ENCODE assay signal across 5 cellular contexts in the genomic region with DNA sequence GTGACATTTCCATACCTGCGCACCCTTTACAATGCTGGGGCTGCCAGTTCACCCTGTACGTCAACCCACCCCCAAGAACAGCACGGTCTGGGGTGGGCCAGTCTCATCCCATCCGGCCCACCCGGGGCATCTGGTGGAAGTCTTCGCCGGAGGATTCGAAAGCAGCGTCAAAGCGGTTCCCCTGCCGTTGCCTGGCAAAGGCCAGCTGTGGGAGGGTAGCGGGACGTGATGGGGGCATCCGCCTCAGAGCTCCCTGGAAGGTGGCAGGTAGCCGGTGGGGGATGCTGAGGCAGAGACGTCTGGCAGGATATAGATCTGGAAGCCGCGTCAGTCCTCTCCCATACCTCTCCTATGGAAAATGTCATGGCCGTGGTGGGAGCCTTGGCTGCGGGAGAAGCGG.
DNase-seq lines count a peak whose midpoint lies in the region; TF ChIP-seq lines count a peak whose summit lies in the region.
"Not testable (repeated sequence)": the region's sequence is repeated elsewhere in the genome, so short reads cannot be mapped to it uniquely, and the experiment has no call there.

No MANE protein-coding gene starts in this region.

- DNase-seq in SK-N-MC (ENCODE audit: low read depth, low spot score), result not testable (repeated sequence)
- DNase-seq in chondrocyte (ENCODE audit: low spot score), result peak; percentile 83
- peak; percentile 50 for DNase-seq in cardiac septum (ENCODE audit: low spot score)
- DNase-seq in osteoblast (ENCODE audit: insufficient read length, low spot score, missing footprints), result peak; percentile 19
- DNase-seq in osteocyte (ENCODE audit: extremely low spot score, unreplicated experiment), result peak; percentile 83

- H3K4me1 Mint-ChIP-seq in chondrocyte (ENCODE audit: low read depth); osteocyte (ENCODE audit: unreplicated experiment): not testable (repeated sequence)

- H3K27me3 ChIP-seq in osteoblast (ENCODE audit: insufficient read depth, low read length), result not testable (repeated sequence)

- H3K4me2 ChIP-seq in osteoblast (ENCODE audit: insufficient read depth, low read length), result not testable (repeated sequence)

- peak overlapping the region; percentile 81 for H3K27ac ChIP-seq in SK-N-MC
- H3K27ac ChIP-seq in osteoblast (ENCODE audit: low read depth, low read length), result not testable (repeated sequence)

- H3K27ac Mint-ChIP-seq in chondrocyte (ENCODE audit: unreplicated experiment); osteocyte (ENCODE audit: unreplicated experiment): not testable (repeated sequence)

- intact Hi-C loops in cardiac septum (cut with DNase I), result not testable (repeated sequence)

- H3K4me3 ChIP-seq in SK-N-MC; osteoblast (ENCODE audit: insufficient read depth, low read length): not testable (repeated sequence)

- not testable (repeated sequence) for H3K4me3 Mint-ChIP-seq in chondrocyte (ENCODE audit: unreplicated experiment); osteocyte (ENCODE audit: unreplicated experiment)

- H3K9me3 ChIP-seq in SK-N-MC (ENCODE audit: low read depth, low read length); osteoblast (ENCODE audit: low read depth, low read length): not testable (repeated sequence)

- H3K36me3 Mint-ChIP-seq in chondrocyte (ENCODE audit: low read depth); osteocyte (ENCODE audit: unreplicated experiment): not testable (repeated sequence)

- H3K36me3 ChIP-seq in SK-N-MC (ENCODE audit: insufficient read depth, low read length); osteoblast (ENCODE audit: insufficient read depth, low read length): not testable (repeated sequence)

- not testable (repeated sequence) for H3K27me3 Mint-ChIP-seq in chondrocyte (ENCODE audit: low read depth); osteocyte (ENCODE audit: unreplicated experiment)

- not testable (repeated sequence) for H2AFZ ChIP-seq in osteoblast (ENCODE audit: low read length)

- H3K79me2 ChIP-seq in osteoblast (ENCODE audit: insufficient read depth, low read length), result not testable (repeated sequence)

- not testable (repeated sequence) for H3K4me1 ChIP-seq in osteoblast (ENCODE audit: insufficient read depth, low read length)

- not testable (repeated sequence) for TF ChIP-seq CTCF in chondrocyte (IDR thresholded peaks at IDR 0.05); osteoblast (IDR thresholded peaks at IDR 0.05; ENCODE audit: extremely low read depth, low read depth, low read length); osteocyte (IDR thresholded peaks at IDR 0.05)

- H3K9me3 Mint-ChIP-seq in chondrocyte (ENCODE audit: low read depth) (peaks cover 38% of the 10 kb centered on the region), osteocyte (ENCODE audit: unreplicated experiment) (peaks cover 22% of the 10 kb centered on the region)

- not testable (repeated sequence) for H3K9ac ChIP-seq in SK-N-MC (ENCODE audit: insufficient read length)

- H4K20me1 ChIP-seq in osteoblast (ENCODE audit: insufficient read depth, low read length), result not testable (repeated sequence)
